In genomic region chr15:58608129-58608590, GRCh38 we compare ENCODE assay signal across 12 cellular contexts.
DNase-seq lines count a peak whose midpoint lies in the region; ATAC-seq and TF ChIP-seq lines count a peak whose summit lies in the region.
"Had no signal": no experiment of that assay in that cellular context is flagged by ENCODE, and none has a peak within 500 bp of the region (broad histone marks: within the 10 kb centered on the region; RNA-seq: fewer than 3 reads in every experiment).

No MANE protein-coding gene starts in this region.

- H3K36me3 ChIP-seq in SK-N-SH (replicated peaks in 1 of 2; ENCODE audit: control insufficient read depth in 1 of 2, insufficient read depth in 2 of 2, low read length in 1 of 2), result peaks cover 23 to 32% of the 10 kb centered on the region in 2 experiments

- H3K4me3 ChIP-seq in epithelial cell of esophagus (ENCODE audit: low read length) (no peak overlapping the region), SK-N-SH (ENCODE audit: low read depth in 2 of 2, low read length in 1 of 2) (no peak overlapping the region)
- H3K4me3 ChIP-seq: gastrocnemius medialis had no signal

- ATAC-seq in activated CD4-positive, CD25-positive, alpha-beta regulatory T cell treated with anti-CD3 and anti-CD28 coated beads, Interleukin-2, amount 50 U/mL, for 24 hours, result peak; percentile 61 to 72
- peak; percentile 43 for ATAC-seq in stimulated activated naive CD8-positive, alpha-beta T cell treated with anti-CD3 and anti-CD28 coated beads, Interleukin-15, Interleukin-2, amounts not matched to agents 100 U/mL and 50 U/mL, for 24 hours
- ATAC-seq in HG03108 (IDR thresholded peaks at IDR 0.05; ENCODE audit: unreplicated experiment), result no peak
- ATAC-seq: gastrocnemius medialis, SK-N-SH treated with all-trans-retinoic acid at 6 μM for 48 hours had no signal

- H3K9ac ChIP-seq in SK-N-SH, result no peak overlapping the region

- no peaks in the 10 kb centered on the region for H3K9me3 ChIP-seq in SK-N-SH
- H3K9me3 ChIP-seq: gastrocnemius medialis had no signal

- no peak for TF ChIP-seq EP300 in SK-N-SH (IDR thresholded peaks at IDR 0.05; ENCODE audit: borderline replicate concordance in 1 of 2, low read depth in 1 of 2, low read length in 1 of 2)

- no peaks in the 10 kb centered on the region for H3K27me3 ChIP-seq in SK-N-SH (ENCODE audit: insufficient read depth)
- H3K27me3 ChIP-seq: gastrocnemius medialis had no signal

- peaks cover 3% of the 10 kb centered on the region for H3F3A ChIP-seq in SK-N-SH (replicated peaks; ENCODE audit: insufficient read depth)

- H3K4me2 ChIP-seq in SK-N-SH, result no peak overlapping the region

- WGBS in SK-N-SH (ENCODE audit: low lambda C conversion rate), result 90% methylated on average over 5 of the region's 5 CpGs

- POLR2A ChIA-PET in SK-N-SH (lab: Yijun Ruan, JAX), result no interaction called here

- TF ChIP-seq CTCF in epithelial cell of esophagus (IDR thresholded peaks at IDR 0.05; ENCODE audit: insufficient read depth, low read depth, low read length, missing control alignments) (no peak), SK-N-SH (IDR thresholded peaks at IDR 0.05) (no peak)

- H3K4me1 ChIP-seq in SK-N-SH (ENCODE audit: control insufficient read depth in 1 of 2, insufficient read depth in 2 of 2, low read depth in 1 of 2, low read length in 1 of 2), result no peaks in the 10 kb centered on the region; a peak in 1 of 4 replicates
- H3K4me1 ChIP-seq: gastrocnemius medialis had no signal

- H2AFZ ChIP-seq in SK-N-SH (ENCODE audit: low read depth), result no peak overlapping the region

- TF ChIP-seq RAD21 in SK-N-SH (IDR thresholded peaks at IDR 0.05; ENCODE audit: low read length), result no peak

- H3K79me2 ChIP-seq in SK-N-SH (ENCODE audit: insufficient read depth), result no peaks in the 10 kb centered on the region

- H3K27ac ChIP-seq in SK-N-SH (ENCODE audit: low read depth in 2 of 2, low read length in 1 of 2), result no peak overlapping the region
- H3K27ac ChIP-seq: gastrocnemius medialis had no signal

- CTCF ChIA-PET in SK-N-SH (lab: Yijun Ruan, JAX), result no interaction called here

- H4K20me1 ChIP-seq in SK-N-SH (ENCODE audit: insufficient read depth), result no peaks in the 10 kb centered on the region

- H3K9me2 ChIP-seq in SK-N-SH, result no peaks in the 10 kb centered on the region

- no peak for DNase-seq in activated CD4-positive, CD25-positive, alpha-beta regulatory T cell treated with anti-CD3 and anti-CD28 coated beads, Interleukin-2, amount 50 U/mL, for 72 hours
- peak; percentile 19 for DNase-seq in NCI-H526 treated with DMSO at 0.1 percent for 48 hours (lab: John Stamatoyannopoulos, UW)
- peak; percentile 8 for DNase-seq in epithelial cell of esophagus (ENCODE audit: low read depth)
- DNase-seq in stimulated activated naive CD8-positive, alpha-beta T cell treated with anti-CD3 and anti-CD28 coated beads, Interleukin-15, Interleukin-2, amounts not matched to agents 100 U/mL and 50 U/mL, for 24 hours, result no peak
- DNase-seq in LoVo (ENCODE audit: low spot score), result no peak
- DNase-seq in SK-N-SH, result no peak
- DNase-seq: activated naive CD4-positive, alpha-beta T cell; gastrocnemius medialis; left cardiac atrium had no signal

TF ChIP-seq in SK-N-SH, 30 proteins besides CTCF, POLR2A, EP300 and RAD21:
- TF ChIP-seq ELF1 (IDR thresholded peaks at IDR 0.05), result no peak
TF ChIP-seq in SK-N-SH: peak in this region for 0.

Comparison
In these comparisons a context has a peak if more than half of its experiments do, and no peak if none do; other contexts are left out.
1. DNase-seq: peak in NCI-H526 treated with DMSO at 0.1 percent for 48 hours (single experiment) and epithelial cell of esophagus (single experiment); none in activated CD4-positive, CD25-positive, alpha-beta regulatory T cell treated with anti-CD3 and anti-CD28 coated beads, Interleukin-2, amount 50 U/mL, for 72 hours (single experiment), stimulated activated naive CD8-positive, alpha-beta T cell treated with anti-CD3 and anti-CD28 coated beads, Interleukin-15, Interleukin-2, amounts not matched to agents 100 U/mL and 50 U/mL, for 24 hours (single experiment), LoVo (single experiment) and SK-N-SH (single experiment).